Comparison of ENCODE assay signal across 8 cellular contexts in genomic region chr2:186590538-186591441, GRCh38. TPM values are rescaled to one million over a fixed set of nuclear protein-coding genes. Genes with fewer than 3 reads are reported as not detected.
A peak's percentile ranks its signal among the peaks of the same experiment; 100 is the strongest.
DNase-seq lines count a peak whose midpoint lies in the region; ATAC-seq and TF ChIP-seq lines count a peak whose summit lies in the region.

No MANE protein-coding gene starts in this region.

- H3K4me3 ChIP-seq in H7 (ENCODE audit: insufficient read depth, low read depth, low read length) = peak overlapping the region; percentile 88

- no peak for TF ChIP-seq CTCF in glutamatergic neuron (IDR thresholded peaks at IDR 0.05; ENCODE audit: partially characterized antibody, unreplicated experiment)

- DNase-seq in NCI-H2171 treated with DMSO at 0.1 percent for 48 hours (lab: John Stamatoyannopoulos, UW) = peak; percentile 45
- DNase-seq in NCI-H2171 (lab: John Stamatoyannopoulos, UW) = no peak
- peak; percentile 39 for DNase-seq in H7
- DNase-seq in NCI-H69 (lab: John Stamatoyannopoulos, UW) = peak; percentile 65
- DNase-seq in activated T-helper 2 cell treated with anti-CD3 and anti-CD28 coated beads, Interferon-gamma antibody, Interleukin-2, Interleukin-4, amounts not matched to agents 10 μg/mL and 5 μg/mL and 100 μg/mL, durations not matched to agents 14 hours and 24 hours and 36 hours (ENCODE audit: low spot score) = no peak
- DNase-seq in glutamatergic neuron = peak; percentile 60
- peak; percentile 42 for DNase-seq in occipital lobe (lab: John Stamatoyannopoulos, UW)

- intact Hi-C loops in activated T-helper 2 cell treated with anti-CD3 and anti-CD28 coated beads, Interferon-gamma antibody, Interleukin-2, Interleukin-4, amounts not matched to agents 10 μg/mL and 5 μg/mL and 100 μg/mL, durations not matched to agents 14 hours and 24 hours and 36 hours (cut with micrococcal nuclease) = loop anchor here (1.0 to 5.0 kb wide), 2 partner anchors 51 to 88 kb away; no protein-coding TSS in a partner anchor

- H3K4me1 Mint-ChIP-seq in activated T-helper 2 cell treated with anti-CD3 and anti-CD28 coated beads, Interferon-gamma antibody, Interleukin-2, Interleukin-4, amounts not matched to agents 10 μg/mL and 5 μg/mL and 100 μg/mL, durations not matched to agents 14 hours and 24 hours and 36 hours (ENCODE audit: low read depth) = peaks cover 33% of the 10 kb centered on the region
- H3K4me1 Mint-ChIP-seq in glutamatergic neuron (ENCODE audit: low read depth, unreplicated experiment) = peaks cover 11% of the 10 kb centered on the region

- H3K9me3 Mint-ChIP-seq in activated T-helper 2 cell treated with anti-CD3 and anti-CD28 coated beads, Interferon-gamma antibody, Interleukin-2, Interleukin-4, amounts not matched to agents 10 μg/mL and 5 μg/mL and 100 μg/mL, durations not matched to agents 14 hours and 24 hours and 36 hours = no peaks in the 10 kb centered on the region
- peaks cover 5% of the 10 kb centered on the region for H3K9me3 Mint-ChIP-seq in glutamatergic neuron (ENCODE audit: unreplicated experiment)

- peak overlapping the region; percentile 86 for H3K27ac Mint-ChIP-seq in activated T-helper 2 cell treated with anti-CD3 and anti-CD28 coated beads, Interferon-gamma antibody, Interleukin-2, Interleukin-4, amounts not matched to agents 10 μg/mL and 5 μg/mL and 100 μg/mL, durations not matched to agents 14 hours and 24 hours and 36 hours
- peak overlapping the region; percentile 93 for H3K27ac Mint-ChIP-seq in glutamatergic neuron (ENCODE audit: unreplicated experiment)

- no peaks in the 10 kb centered on the region for H3K36me3 ChIP-seq in H7 (replicated peaks; ENCODE audit: control insufficient read depth, insufficient read depth, low read length)

- ATAC-seq in HG02623 (IDR thresholded peaks at IDR 0.05; ENCODE audit: unreplicated experiment) = no peak

- peaks cover 4% of the 10 kb centered on the region for H3K36me3 Mint-ChIP-seq in activated T-helper 2 cell treated with anti-CD3 and anti-CD28 coated beads, Interferon-gamma antibody, Interleukin-2, Interleukin-4, amounts not matched to agents 10 μg/mL and 5 μg/mL and 100 μg/mL, durations not matched to agents 14 hours and 24 hours and 36 hours (ENCODE audit: low read depth)
- H3K36me3 Mint-ChIP-seq in glutamatergic neuron (ENCODE audit: unreplicated experiment) = peaks cover 4% of the 10 kb centered on the region

- H3K27me3 Mint-ChIP-seq in activated T-helper 2 cell treated with anti-CD3 and anti-CD28 coated beads, Interferon-gamma antibody, Interleukin-2, Interleukin-4, amounts not matched to agents 10 μg/mL and 5 μg/mL and 100 μg/mL, durations not matched to agents 14 hours and 24 hours and 36 hours (ENCODE audit: low read depth) = peaks cover 4% of the 10 kb centered on the region
- peaks cover 3% of the 10 kb centered on the region for H3K27me3 Mint-ChIP-seq in glutamatergic neuron (ENCODE audit: unreplicated experiment)

- H3K4me3 Mint-ChIP-seq in activated T-helper 2 cell treated with anti-CD3 and anti-CD28 coated beads, Interferon-gamma antibody, Interleukin-2, Interleukin-4, amounts not matched to agents 10 μg/mL and 5 μg/mL and 100 μg/mL, durations not matched to agents 14 hours and 24 hours and 36 hours (ENCODE audit: low read depth) = peak overlapping the region; percentile 94
- H3K4me3 Mint-ChIP-seq in glutamatergic neuron (ENCODE audit: unreplicated experiment) = peak overlapping the region; percentile 96

- no peaks in the 10 kb centered on the region for H3K27me3 ChIP-seq in H7 (ENCODE audit: control insufficient read depth, insufficient read depth, low read length)

RNA-seq across cellular contexts. Expression of gene ITGAV, which starts 0.9 kb away (rescaled TPM):
- 28.6 and 30.5 TPM in 2 replicates for total RNA-seq in H7 (2014; rRNA removed; shearing (Covaris generic))
- total RNA-seq in activated T-helper 2 cell treated with anti-CD3 and anti-CD28 coated beads, Interferon-gamma antibody, Interleukin-2, Interleukin-4, amounts not matched to agents 10 μg/mL and 5 μg/mL and 100 μg/mL, durations not matched to agents 14 hours and 24 hours and 36 hours = 9.8 and 10.6 TPM in 2 replicates
- total RNA-seq in glutamatergic neuron (ENCODE audit: unreplicated experiment) (21.9 TPM), occipital lobe (73.2 TPM)

Comparison
In these comparisons a context has a peak if more than half of its experiments do, and no peak if none do; other contexts are left out.
1. DNase-seq: peak in NCI-H2171 treated with DMSO at 0.1 percent for 48 hours (single experiment), H7 (single experiment), NCI-H69 (single experiment), glutamatergic neuron (single experiment) and occipital lobe (single experiment); none in NCI-H2171 (single experiment) and activated T-helper 2 cell treated with anti-CD3 and anti-CD28 coated beads, Interferon-gamma antibody, Interleukin-2, Interleukin-4, amounts not matched to agents 10 μg/mL and 5 μg/mL and 100 μg/mL, durations not matched to agents 14 hours and 24 hours and 36 hours (single experiment).